ENCODE assay signal across 10 cellular contexts in genomic region chr6:151353795-151354194, GRCh38.
"Had no signal": no experiment of that assay in that cellular context is flagged by ENCODE, and none has a peak within 500 bp of the region (broad histone marks: within the 10 kb centered on the region; RNA-seq: fewer than 3 reads in every experiment).

No MANE protein-coding gene starts in this region.

- H3K9me3 Mint-ChIP-seq: GM23338, H9, HFFc6 had no signal

- H3K4me3 Mint-ChIP-seq: GM23338, H9, HFFc6 had no signal

- H3K4me2 ChIP-seq: GM23338 had no signal

- H3K9ac ChIP-seq: GM23248 had no signal

- H3K27ac Mint-ChIP-seq: HFFc6 had no signal

- H3K27ac ChIP-seq: GM23248 had no signal

- H3K4me1 Mint-ChIP-seq: GM23338, H9 had no signal

- ATAC-seq: GM23338 had no signal

- H3K4me1 ChIP-seq: HAP-1 had no signal

- DNase-seq: GM23248, GOT3, H7, H9, HCEC 1CT, HFFc6 had no signal

- FAIRE-seq: H1, H54 had no signal

- H3K4me3 ChIP-seq: GM23248, GM23338, HAP-1 had no signal

- H3K9me3 ChIP-seq: HAP-1 had no signal

- H2AFZ ChIP-seq: GM23248, GM23338 had no signal
